Comparison of ENCODE assay signal across 21 cellular contexts in the genomic region with DNA sequence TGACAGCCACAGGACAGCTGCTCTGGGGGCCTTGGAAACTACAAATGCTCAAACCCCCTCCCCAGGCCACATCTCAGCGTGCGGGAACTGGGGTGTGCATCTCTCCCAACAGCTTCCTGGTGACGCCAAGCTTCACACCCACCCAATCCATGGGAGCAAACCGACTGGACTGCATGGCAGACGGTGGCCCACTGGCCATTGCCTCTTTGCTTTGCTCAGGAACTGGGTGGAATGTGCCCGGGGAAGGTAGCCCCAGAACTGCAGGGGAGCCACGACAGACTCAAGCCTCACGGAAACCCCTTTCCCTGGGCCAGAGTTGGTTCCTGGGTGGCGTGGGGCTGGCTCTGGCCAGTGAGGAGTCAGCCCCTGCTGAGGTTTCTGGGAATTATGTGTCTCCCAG. TPM values are rescaled to one million over a fixed set of nuclear protein-coding genes. Genes with fewer than 3 reads are reported as not detected.
DNase-seq lines count a peak whose midpoint lies in the region; ATAC-seq, FAIRE-seq and TF ChIP-seq lines count a peak whose summit lies in the region.
"Had no signal": no experiment of that assay in that cellular context is flagged by ENCODE, and none has a peak within 500 bp of the region (broad histone marks: within the 10 kb centered on the region; RNA-seq: fewer than 3 reads in every experiment).

No MANE protein-coding gene starts in this region.

- H3K27me3 ChIP-seq in left ventricle myocardium inferior (ENCODE audit: low read depth) (no peaks in the 10 kb centered on the region), RWPE2 (ENCODE audit: insufficient read depth, poor library complexity, severe bottlenecking) (no peaks in the 10 kb centered on the region), HepG2 (ENCODE audit: control insufficient read depth in 1 of 2, insufficient read depth in 2 of 2, low read length in 2 of 2) (no peaks in the 10 kb centered on the region; a peak in 1 of 5 replicates), uterus (no peaks in the 10 kb centered on the region)
- H3K27me3 ChIP-seq: BLaER1 had no signal

- intact Hi-C loops in Right ventricle myocardium inferior (cut with DNase I), result loop anchor here (5.0 kb wide), 1 partner anchor 35 kb away; no protein-coding TSS in a partner anchor
- intact Hi-C loops in left ventricle myocardium inferior (cut with micrococcal nuclease), result no loop called here
- intact Hi-C loops in HepG2 (cut with micrococcal nuclease; ENCODE audit: unreplicated experiment), result no loop called here
- intact Hi-C loops in uterus (cut with DNase I; ENCODE audit: low total_unique reads), result no loop called here

- no peak overlapping the region for H3K4me2 ChIP-seq in HepG2 (ENCODE audit: low read depth, low read length)
- H3K4me2 ChIP-seq: A549, BLaER1 had no signal

- FAIRE-seq in HepG2 (lab: Jason Lieb, UNC), result no peak
- FAIRE-seq: A549, GM12878 had no signal

- TF ChIP-seq EP300 in HepG2 (IDR thresholded peaks at IDR 0.05; ENCODE audit: low read depth in 2 of 2, low read length in 2 of 2), result no peak
- no peak for TF ChIP-seq EP300 in HepG2 (CRISPR knock-in tag; IDR thresholded peaks at IDR 0.05; ENCODE audit: borderline replicate concordance)

- in situ Hi-C loops in HepG2 (cut with HindIII; ENCODE audit: extremely low pct_ligation_motif_present, low pct_unique_long_range_greater_than_20kb), result no loop called here

- H3K27ac ChIP-seq in left ventricle myocardium inferior (replicated peaks) (no peak overlapping the region), RWPE2 (ENCODE audit: poor library complexity, severe bottlenecking) (no peak overlapping the region), HepG2 (ENCODE audit: extremely low read length, insufficient read depth, low read length) (no peak overlapping the region), uterus (no peak overlapping the region)
- H3K27ac ChIP-seq: 22Rv1, A549, BLaER1, HL-60 had no signal

- WGBS in HepG2 (ENCODE audit: low lambda C conversion rate), result 93% methylated on average over 9 of the region's 9 CpGs

- peaks cover 23% of the 10 kb centered on the region for H3K79me2 ChIP-seq in HepG2 (ENCODE audit: insufficient read depth, low read length)

- H3K36me3 ChIP-seq in left ventricle myocardium inferior (no peaks in the 10 kb centered on the region), RWPE2 (ENCODE audit: low read depth) (peaks cover 6% of the 10 kb centered on the region), HepG2 (replicated peaks in 1 of 2; ENCODE audit: control insufficient read depth in 1 of 2, insufficient read depth in 2 of 2, low read length in 2 of 2) (peaks cover 13 to 28% of the 10 kb centered on the region in 2 experiments; a peak in 4 of 5 replicates), uterus (no peaks in the 10 kb centered on the region)

- H3K4me3 ChIP-seq in left ventricle myocardium inferior (no peak overlapping the region), RWPE2 (ENCODE audit: severe bottlenecking) (no peak overlapping the region), HepG2 (replicated peaks in 1 of 3; ENCODE audit: insufficient read depth in 1 of 3, low read depth in 2 of 3, low read length in 3 of 3) (no peak overlapping the region), uterus (no peak overlapping the region)
- H3K4me3 ChIP-seq: A549, BLaER1, GM12878 had no signal

- CTCF ChIA-PET in HepG2 (lab: Yijun Ruan, JAX; ENCODE audit: low intra/inter-chr PET ratio, low total read pairs), result no interaction called here

- H3K4me1 ChIP-seq in left ventricle myocardium inferior (peaks cover 25% of the 10 kb centered on the region), RWPE2 (ENCODE audit: insufficient read depth, poor library complexity, severe bottlenecking) (peaks cover 9% of the 10 kb centered on the region), HepG2 (ENCODE audit: insufficient read depth, low read length) (peaks cover 17% of the 10 kb centered on the region), uterus (peaks cover 0 to 7% of the 10 kb centered on the region in 2 donors)

- POLR2A ChIA-PET in HepG2 (lab: Yijun Ruan, JAX), result interaction anchor here (1.1 to 1.7 kb wide), 4 partner anchors 57 to 71 kb away, joined by 3 to 19 read pairs (median 6); partner anchors contain the start of gene FBXO31

- TF ChIP-seq CTCF in left ventricle myocardium inferior (IDR thresholded peaks at IDR 0.05; ENCODE audit: borderline replicate concordance) (no peak), RWPE2 (IDR thresholded peaks at IDR 0.05; ENCODE audit: poor library complexity, severe bottlenecking) (no peak), HepG2 (CRISPR knock-in tag; IDR thresholded peaks at IDR 0.05) (no peak), uterus (IDR thresholded peaks at IDR 0.05) (no peak)

- H3K9me3 ChIP-seq in left ventricle myocardium inferior (replicated peaks) (no peaks in the 10 kb centered on the region), RWPE2 (ENCODE audit: severe bottlenecking) (no peaks in the 10 kb centered on the region), HepG2 (ENCODE audit: low read length) (no peaks in the 10 kb centered on the region), uterus (no peaks in the 10 kb centered on the region)
- H3K9me3 ChIP-seq: A549, BLaER1 had no signal

- ATAC-seq in Right ventricle myocardium inferior, result no peak
- no peak for ATAC-seq in RWPE2 (ENCODE audit: low read depth)
- ATAC-seq in HepG2, result no peak
- ATAC-seq: A549; CD8-positive, alpha-beta T cell; GM12878; HCT116 had no signal

- DNase-seq in Right ventricle myocardium inferior (ENCODE audit: missing footprints), result peak; percentile 45
- DNase-seq in left ventricle myocardium inferior, result no peak
- DNase-seq in RWPE2 (ENCODE audit: low spot score), result peak; percentile 50
- DNase-seq in HepG2 (ENCODE audit: low spot score), result no peak
- DNase-seq in uterus, result peak; percentile 8 to 10
- no peak for DNase-seq in DMS53 treated with DMSO at 0.1 percent for 48 hours (lab: John Stamatoyannopoulos, UW; ENCODE audit: unreplicated experiment)
- no peak for DNase-seq in Ammon's horn (ENCODE audit: low spot score)
- DNase-seq: AML-193; Calu3; CD8-positive, alpha-beta T cell; DND-41; EL; GOT3; H7; HFFc6 had no signal

- no peak overlapping the region for H2AFZ ChIP-seq in HepG2 (ENCODE audit: low read length)

- TF ChIP-seq POLR2A in HepG2 (IDR thresholded peaks at IDR 0.05; ENCODE audit: insufficient read depth in 1 of 2, low read depth in 2 of 2, low read length in 2 of 2) (no peak), uterus (IDR thresholded peaks at IDR 0.05) (no peak)

- peaks cover 42% of the 10 kb centered on the region for H4K20me1 ChIP-seq in HepG2 (ENCODE audit: insufficient read depth, low read length)

- H3K9ac ChIP-seq in HepG2 (ENCODE audit: insufficient read depth, low read depth, low read length), result no peak overlapping the region
- H3K9ac ChIP-seq: BLaER1 had no signal

- no peak for TF ChIP-seq RAD21 in HepG2 (CRISPR knock-in tag; IDR thresholded peaks at IDR 0.05)

- no TSS peak for BruUV-seq in HepG2 (replicated peaks; lab: Mats Ljungman, UMichigan)

TF ChIP-seq in HepG2, 621 proteins besides CTCF, POLR2A, EP300 and RAD21:
- TF ChIP-seq, protein P1, sequence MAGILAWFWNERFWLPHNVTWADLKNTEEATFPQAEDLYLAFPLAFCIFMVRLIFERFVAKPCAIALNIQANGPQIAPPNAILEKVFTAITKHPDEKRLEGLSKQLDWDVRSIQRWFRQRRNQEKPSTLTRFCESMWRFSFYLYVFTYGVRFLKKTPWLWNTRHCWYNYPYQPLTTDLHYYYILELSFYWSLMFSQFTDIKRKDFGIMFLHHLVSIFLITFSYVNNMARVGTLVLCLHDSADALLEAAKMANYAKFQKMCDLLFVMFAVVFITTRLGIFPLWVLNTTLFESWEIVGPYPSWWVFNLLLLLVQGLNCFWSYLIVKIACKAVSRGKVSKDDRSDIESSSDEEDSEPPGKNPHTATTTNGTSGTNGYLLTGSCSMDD (CRISPR knock-in tag; IDR thresholded peaks at IDR 0.05), result no peak
- peak; percentile 48 for TF ChIP-seq POLR2G (IDR thresholded peaks at IDR 0.05; ENCODE audit: low read depth, low read length)
- peak; percentile 80 for TF ChIP-seq RBM22 (optimal IDR thresholded peaks at IDR 0.05; ENCODE audit: low read length)
- TF ChIP-seq POLR2AphosphoS2 (IDR thresholded peaks at IDR 0.05; ENCODE audit: low read depth, low read length), result peak; percentile 1; the same call in 1 of the 2 replicates
- peak; percentile 10 for TF ChIP-seq HNRNPLL (IDR thresholded peaks at IDR 0.05; ENCODE audit: low read depth, low read length, poor library complexity, severe bottlenecking)
- TF ChIP-seq EED (CRISPR knock-in tag; IDR thresholded peaks at IDR 0.05), result 0 out of 2 replicates have a peak, but pooled peaks have one; percentile 19

RNA-seq across cellular contexts. Expression of gene C16orf95, which starts 5.2 kb away (rescaled TPM):
- total RNA-seq in Right ventricle myocardium inferior (4.2 TPM), left ventricle myocardium inferior (3.2 TPM), HepG2 (2016; rRNA removed; fragmentation: Illumina TruSeq; extraction: Trizol) (7.2 and 8.6 TPM in 2 replicates), uterus (1 to 10 TPM in 2 of 4 donors, not detected in 2; 3.2 to 4.2 TPM)
- 20.8 and 21.6 TPM in 2 replicates for total RNA-seq in HepG2 (2016; cell fraction: cytosol; rRNA removed; fragmentation: Illumina TruSeq; extraction: Trizol; ENCODE audit: low read depth)
- total RNA-seq in HepG2 (2016; cell fraction: insoluble cytoplasmic fraction; rRNA removed; fragmentation: Illumina TruSeq; extraction: Trizol), result 6.9 and 8.1 TPM in 2 replicates
- 15.4 and 16.2 TPM in 2 replicates for total RNA-seq in HepG2 (2016; cell fraction: membrane; rRNA removed; fragmentation: Illumina TruSeq; extraction: Trizol)
- total RNA-seq in HepG2 (2016; cell fraction: nucleus; rRNA removed; fragmentation: Illumina TruSeq; extraction: Trizol), result 6.3 TPM in 2 replicates
- polyA plus RNA-seq in HepG2 (2011; rRNA removed), result 2.0 and 2.8 TPM in 2 replicates
- polyA plus RNA-seq in HepG2 (2011; cell fraction: cytosol; rRNA removed), result 1.3 and 3.1 TPM in 2 replicates
- 4.1 and 5.0 TPM in 2 replicates for polyA plus RNA-seq in HepG2 (2011; cell fraction: nucleus; rRNA removed)
- 3.8 and 4.5 TPM in 2 replicates for polyA plus RNA-seq in HepG2 (2012)
- 14.5 and 18.3 TPM in 2 replicates for polyA plus RNA-seq in HepG2 (2016; cell fraction: cytosol; fragmentation: Illumina TruSeq; extraction: Trizol; ENCODE audit: low read depth)
- polyA plus RNA-seq in HepG2 (2016; cell fraction: insoluble cytoplasmic fraction; fragmentation: Illumina TruSeq; extraction: Trizol; ENCODE audit: low read depth), result 6.1 and 7.7 TPM in 2 replicates
- polyA plus RNA-seq in HepG2 (2016; cell fraction: membrane; fragmentation: Illumina TruSeq; extraction: Trizol; ENCODE audit: low read depth), result 13.5 and 16.8 TPM in 2 replicates
- 7.1 and 7.6 TPM in 2 replicates for polyA plus RNA-seq in HepG2 (2016; cell fraction: nucleus; fragmentation: Illumina TruSeq; extraction: Trizol; ENCODE audit: insufficient read depth, low read depth)
- polyA minus RNA-seq in HepG2 (2011; rRNA and poly(A)+ RNA removed; ENCODE audit: low replicate concordance), result 2.1 and 2.6 TPM in 2 replicates
- 0.79 and 1.4 TPM in 2 replicates for polyA minus RNA-seq in HepG2 (2011; cell fraction: cytosol; rRNA and poly(A)+ RNA removed)
- polyA minus RNA-seq in HepG2 (2011; cell fraction: nucleus; rRNA and poly(A)+ RNA removed), result 3.7 and 5.0 TPM in 2 replicates

Comparison
In these comparisons a context has a peak if more than half of its experiments do, and no peak if none do; other contexts are left out.
1. DNase-seq: peak in Right ventricle myocardium inferior (single experiment), RWPE2 (single experiment) and uterus (2 of 2); none in left ventricle myocardium inferior (single experiment), HepG2 (single experiment), DMS53 treated with DMSO at 0.1 percent for 48 hours (single experiment) and Ammon's horn (single experiment).